11 cellular contexts compared by ENCODE assay signal in genomic region chr6:113182370-113183141, GRCh38.
DNase-seq lines count a peak whose midpoint lies in the region; ATAC-seq and TF ChIP-seq lines count a peak whose summit lies in the region.
"Had no signal": no experiment of that assay in that cellular context is flagged by ENCODE, and none has a peak within 500 bp of the region (broad histone marks: within the 10 kb centered on the region; RNA-seq: fewer than 3 reads in every experiment).

No MANE protein-coding gene starts in this region.

- H3K36me3 ChIP-seq in A673 (ENCODE audit: insufficient read depth, low read length, poor library complexity, severe bottlenecking) = no peaks in the 10 kb centered on the region
- H3K36me3 ChIP-seq in Panc1 (ENCODE audit: control insufficient read depth, insufficient read depth, low read length) = no peaks in the 10 kb centered on the region
- H3K36me3 ChIP-seq: BLaER1 treated with 17β-estradiol and CSF1 and Interleukin-3, amounts not matched to agents 10 nM and 100 nM had no signal

- 0 out of 2 replicates have a peak, but pooled peaks have one; percentile 14 for TF ChIP-seq CTCF in A673 (conservative IDR thresholded peaks at IDR 0.05; ENCODE audit: low read depth, low read length)
- TF ChIP-seq CTCF in Panc1 (IDR thresholded peaks at IDR 0.05) = no peak
- no peak for TF ChIP-seq CTCF in fibroblast of villous mesenchyme (IDR thresholded peaks at IDR 0.05; ENCODE audit: insufficient read depth, low read depth, low read length)

- BruUV-seq in A673 (replicated peaks; lab: Mats Ljungman, UMichigan) = no TSS peak
- no TSS peak for BruUV-seq in Panc1 (replicated peaks; lab: Mats Ljungman, UMichigan)

- peak; percentile 72 for DNase-seq in A673 (ENCODE audit: low spot score)
- peak; percentile 3 for DNase-seq in HT-29 (ENCODE audit: low spot score)
- peak; percentile 7 for DNase-seq in Panc1 (ENCODE audit: low read depth, low spot score)
- peak; percentile 68 for DNase-seq in fibroblast of villous mesenchyme (ENCODE audit: low read depth)
- DNase-seq in NCI-H2227 (lab: John Stamatoyannopoulos, UW; ENCODE audit: unreplicated experiment) = no peak
- no peak for DNase-seq in cardiac septum (ENCODE audit: low spot score)
- DNase-seq: stimulated activated naive CD8-positive, alpha-beta T cell treated with anti-CD3 and anti-CD28 coated beads, Interleukin-15, Interleukin-2, amounts not matched to agents 100 U/mL and 50 U/mL, for 24 hours had no signal

- intact Hi-C loops in A673 (cut with micrococcal nuclease; ENCODE audit: unreplicated experiment) (loop anchor here (2.0 to 10.0 kb wide), 3 partner anchors 402 to 722 kb away; partner anchors contain the start of gene MARCKS), Panc1 (cut with micrococcal nuclease; ENCODE audit: unreplicated experiment) (no loop called here), cardiac septum (cut with DNase I) (loop anchor here (10.0 kb wide), 1 partner anchor 672 kb away; the partner anchor contains the start of gene MARCKS)

- POLR2A ChIA-PET in A673 (lab: Charles Lee; ENCODE audit: low non-redundant PET) (no interaction called here), Panc1 (lab: Charles Lee) (interaction anchor here (0.6 kb wide), 1 partner anchor 98 kb away, joined by 3 read pairs; no protein-coding TSS in a partner anchor)

- no peak overlapping the region for H3K27ac ChIP-seq in A673 (ENCODE audit: low read depth, low read length, poor library complexity, severe bottlenecking)
- no peak overlapping the region for H3K27ac ChIP-seq in Panc1 (ENCODE audit: low read length)
- H3K27ac ChIP-seq: BLaER1 treated with 17β-estradiol and CSF1 and Interleukin-3, amounts not matched to agents 10 nM and 100 nM; parathyroid adenoma had no signal

- H3K9me3 ChIP-seq in A673 (ENCODE audit: low read depth, low read length, poor library complexity, severe bottlenecking) (no peaks in the 10 kb centered on the region), Panc1 (ENCODE audit: control insufficient read depth, insufficient read depth, low read depth, low read length) (no peaks in the 10 kb centered on the region)
- H3K9me3 ChIP-seq: BLaER1 treated with 17β-estradiol and CSF1 and Interleukin-3, amounts not matched to agents 10 nM and 100 nM had no signal

- CTCF ChIA-PET in A673 (lab: Charles Lee) = interaction anchor here (0.6 kb wide), 2 partner anchors 193 to 303 kb away, joined by 3 to 7 read pairs; no protein-coding TSS in a partner anchor
- CTCF ChIA-PET in Panc1 (lab: Charles Lee) = no interaction called here

- ATAC-seq in Panc1 (peak; percentile 53; the same call in 1 of the 2 replicates), HG03342 (IDR thresholded peaks at IDR 0.05; ENCODE audit: unreplicated experiment) (no peak), HG03520 (IDR thresholded peaks at IDR 0.05; ENCODE audit: unreplicated experiment) (no peak)
- ATAC-seq: stimulated activated naive CD8-positive, alpha-beta T cell treated with anti-CD3 and anti-CD28 coated beads, Interleukin-15, Interleukin-2, amounts not matched to agents 100 U/mL and 50 U/mL, for 24 hours had no signal

- H3K4me3 ChIP-seq in A673 (ENCODE audit: low read depth, low read length, poor library complexity, severe bottlenecking) (no peak overlapping the region), Panc1 (ENCODE audit: low read depth in 2 of 2, low read length in 2 of 2) (no peak overlapping the region), fibroblast of villous mesenchyme (ENCODE audit: low read depth, low read length) (no peak overlapping the region)
- H3K4me3 ChIP-seq: BLaER1 treated with 17β-estradiol and CSF1 and Interleukin-3, amounts not matched to agents 10 nM and 100 nM had no signal

- in situ Hi-C loops in Panc1 (cut with HindIII; ENCODE audit: low pct_unique_long_range_greater_than_20kb, low sequenced_read_pairs) = no loop called here

- H3K27me3 ChIP-seq in A673 (replicated peaks; ENCODE audit: insufficient read depth, low read depth, low read length, poor library complexity) (no peaks in the 10 kb centered on the region), Panc1 (ENCODE audit: control insufficient read depth, insufficient read depth, low read length) (no peaks in the 10 kb centered on the region)
- H3K27me3 ChIP-seq: BLaER1 treated with 17β-estradiol and CSF1 and Interleukin-3, amounts not matched to agents 10 nM and 100 nM had no signal

- peaks cover 8% of the 10 kb centered on the region for H3K4me1 ChIP-seq in A673 (ENCODE audit: insufficient read depth, low read length, poor library complexity, severe bottlenecking)
- no peaks in the 10 kb centered on the region for H3K4me1 ChIP-seq in Panc1 (ENCODE audit: control insufficient read depth, insufficient read depth, low read length)
- H3K4me1 ChIP-seq: BLaER1 treated with 17β-estradiol and CSF1 and Interleukin-3, amounts not matched to agents 10 nM and 100 nM; parathyroid adenoma had no signal

Comparison
In these comparisons a context has a peak if more than half of its experiments do, and no peak if none do; other contexts are left out.
1. DNase-seq: peak in A673 (single experiment), HT-29 (single experiment), Panc1 (single experiment) and fibroblast of villous mesenchyme (single experiment); none in NCI-H2227 (single experiment) and cardiac septum (single experiment).